7 cellular contexts compared by ENCODE assay signal in genomic region chr1:165828103-165828558, GRCh38. TPM values are rescaled to one million over a fixed set of nuclear protein-coding genes. Genes with fewer than 3 reads are reported as not detected.
A peak's percentile ranks its signal among the peaks of the same experiment; 100 is the strongest.
DNase-seq lines count a peak whose midpoint lies in the region; ATAC-seq and TF ChIP-seq lines count a peak whose summit lies in the region.

No MANE protein-coding gene starts in this region.

- H3K27ac Mint-ChIP-seq in immature natural killer cell = peak overlapping the region; percentile 61 to 95 (median 86)

- H3K4me2 ChIP-seq in KMS-11 = peak overlapping the region; percentile 89

- TF ChIP-seq POLR2A in GM10847 (IDR thresholded peaks at IDR 0.05; ENCODE audit: extremely low read depth, insufficient read length) (peak; percentile 32), body of pancreas (IDR thresholded peaks at IDR 0.05) (no peak)

- peak in 4 of 5 experiments; percentile 11 to 56 (median 32) for DNase-seq in T-helper 2 cell
- peak; percentile 38 to 60 (median 52) for DNase-seq in body of pancreas
- DNase-seq in immature natural killer cell = peak in 1 of 3 donors; percentile 56
- DNase-seq in stimulated activated CD4-positive, alpha-beta T cell treated with anti-CD3 and anti-CD28 coated beads, Interleukin-12 subunit alpha, Interleukin-12 subunit beta, amount 100 ng/mL, for 4 hours = peak; percentile 50

- H3K4me1 Mint-ChIP-seq in immature natural killer cell = peaks cover 22 to 26% of the 10 kb centered on the region in 2 donors

- no peaks in the 10 kb centered on the region for H3K9me3 ChIP-seq in body of pancreas

- H3K27me3 ChIP-seq in KMS-11 (ENCODE audit: insufficient read depth, low read depth) (no peaks in the 10 kb centered on the region), body of pancreas (no peaks in the 10 kb centered on the region)

- H2AFZ ChIP-seq in KMS-11 (ENCODE audit: low read depth) = peak overlapping the region; percentile 77

- no peaks in the 10 kb centered on the region for H3K9me3 Mint-ChIP-seq in immature natural killer cell

- peaks cover 52% of the 10 kb centered on the region for H3K79me2 ChIP-seq in KMS-11 (ENCODE audit: insufficient read depth, low read depth)

- intact Hi-C loops in body of pancreas (cut with DNase I) = no loop called here

- H3K36me3 ChIP-seq in KMS-11 (ENCODE audit: insufficient read depth) = no peaks in the 10 kb centered on the region
- H3K36me3 ChIP-seq in body of pancreas (replicated peaks in 1 of 2; ENCODE audit: insufficient read depth in 1 of 2, low read depth in 2 of 2) = no peaks in the 10 kb centered on the region

- H3K27me3 Mint-ChIP-seq in immature natural killer cell (ENCODE audit: low read depth in 3 of 3) = peaks cover 3 to 12% (median 7%) of the 10 kb centered on the region in 3 donors

- H3K4me1 ChIP-seq in KMS-11 (ENCODE audit: low read depth, poor library complexity, severe bottlenecking) = peaks cover 44% of the 10 kb centered on the region
- peaks cover 21% of the 10 kb centered on the region for H3K4me1 ChIP-seq in body of pancreas

- H3K4me3 Mint-ChIP-seq in immature natural killer cell = peak overlapping the region; percentile 93 to 98 (median 97)

- WGBS in body of pancreas, 2 donors = 0% methylated on average over 1 to 33 of the region's 43 CpGs

- ATAC-seq in GM21786 (IDR thresholded peaks at IDR 0.05; ENCODE audit: unreplicated experiment) = peak; percentile 35
- ATAC-seq in body of pancreas = peak; percentile 64

- TF ChIP-seq CTCF in KMS-11 (conservative IDR thresholded peaks at IDR 0.05; ENCODE audit: low read depth, low read length) = 0 out of 2 replicates have a peak, but pooled peaks have one; percentile 22
- no peak for TF ChIP-seq CTCF in body of pancreas (IDR thresholded peaks at IDR 0.05)

- peak overlapping the region; percentile 96 for H3K9ac ChIP-seq in KMS-11

- no peaks in the 10 kb centered on the region for H3K36me3 Mint-ChIP-seq in immature natural killer cell

- H3K27ac ChIP-seq in KMS-11 = peak overlapping the region; percentile 92
- peak overlapping the region; percentile 88 to 94 (median 90) for H3K27ac ChIP-seq in body of pancreas

- H4K20me1 ChIP-seq in KMS-11 (ENCODE audit: insufficient read depth) = peaks cover 29% of the 10 kb centered on the region

- H3K4me3 ChIP-seq in KMS-11 (IDR thresholded peaks at IDR 0.05; ENCODE audit: insufficient read depth, low read depth, low read length) (peak overlapping the region; percentile 98), body of pancreas (peak overlapping the region; percentile 77 to 90)

RNA-seq across cellular contexts. Expression of gene UCK2, which starts 0.7 kb away (rescaled TPM):
- 10 to 100 TPM; 23.3 to 27.4 TPM for total RNA-seq in body of pancreas
- 10 to 100 TPM; 18.4 to 28.7 (median 24.8) TPM for polyA plus RNA-seq in immature natural killer cell

RNA-seq across cellular contexts. Expression of gene TMCO1, which starts 59.5 kb away (rescaled TPM):
- 10 to 100 TPM; 29.0 to 39.2 TPM for total RNA-seq in body of pancreas
- 100 to 1,000 TPM; 146 to 161 (median 152) TPM for polyA plus RNA-seq in immature natural killer cell
